Comparison of ENCODE assay signal across 18 cellular contexts in the genomic region with DNA sequence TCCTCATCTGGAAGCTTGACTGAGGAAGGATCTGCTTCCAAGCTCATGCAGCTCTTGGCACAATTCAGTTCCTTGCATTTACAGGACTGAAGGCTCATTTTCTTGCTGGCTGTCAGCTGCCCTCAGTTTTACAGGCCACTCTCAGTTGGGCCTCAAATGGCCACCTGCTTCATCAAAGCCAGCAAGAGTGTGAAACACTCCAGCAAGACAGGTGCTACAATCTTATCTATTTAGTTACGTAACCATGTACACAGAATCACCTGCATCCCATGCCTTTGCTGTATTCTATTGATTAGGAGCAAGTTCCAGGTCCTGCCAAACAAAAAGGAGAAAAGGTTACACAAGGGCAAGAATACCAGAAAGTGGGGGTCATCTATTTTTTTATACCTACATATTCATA. TPM values are rescaled to one million over a fixed set of nuclear protein-coding genes. Genes with fewer than 3 reads are reported as not detected.
A peak's percentile ranks its signal among the peaks of the same experiment; 100 is the strongest.
DNase-seq lines count a peak whose midpoint lies in the region; ATAC-seq and TF ChIP-seq lines count a peak whose summit lies in the region.
"Had no signal": no experiment of that assay in that cellular context is flagged by ENCODE, and none has a peak within 500 bp of the region (broad histone marks: within the 10 kb centered on the region; RNA-seq: fewer than 3 reads in every experiment).

No MANE protein-coding gene starts in this region.

- DNase-seq in Caco-2 (peak; percentile 67 to 68), WTC11 (ENCODE audit: low spot score) (no peak), progenitor cell of endocrine pancreas (ENCODE audit: low spot score, unreplicated experiment) (no peak), HFFc6 (no peak), coronary artery (ENCODE audit: low spot score) (no peak)
- DNase-seq in activated naive CD4-positive, alpha-beta T cell treated with anti-CD3 and anti-CD28 coated beads, Interleukin-2, amount 50 U/mL, for 16 hours: no peak
- DNase-seq: ACHN; Calu3; CD4-positive, CD25-positive, alpha-beta regulatory T cell; DMS 273 treated with DMSO at 0.1 percent for 48 hours; DMS79 treated with DMSO at 0.1 percent for 48 hours; EL; GOT3; H9 had no signal

- CTCF ChIA-PET in Caco-2 (lab: Charles Lee) (interaction anchor here (1.2 to 1.6 kb wide), 2 partner anchors 13 to 97 kb away, joined by 4 to 5 read pairs; no protein-coding TSS in a partner anchor), WTC11 (lab: Charles Lee) (interaction anchor here (6.1 kb wide), 1 partner anchor 12 kb away, joined by 42 read pairs; no protein-coding TSS in a partner anchor)

- H3K4me1 ChIP-seq in Caco-2 (peaks cover 57% of the 10 kb centered on the region), liver (ENCODE audit: control insufficient read depth in 4 of 4, insufficient read depth in 4 of 4, low read length in 3 of 4) (peaks cover 17 to 48% (median 45%) of the 10 kb centered on the region in 4 donors)

- H3K9ac ChIP-seq in liver (ENCODE audit: low read depth in 1 of 2, low read length in 2 of 2): no peak overlapping the region
- H3K9ac ChIP-seq: BLaER1 treated with 17β-estradiol and CSF1 and Interleukin-3, amounts not matched to agents 10 nM and 100 nM had no signal

- H3K27me3 Mint-ChIP-seq in Caco-2 (ENCODE audit: insufficient read depth, unreplicated experiment) (peaks cover 3% of the 10 kb centered on the region), WTC11 (ENCODE audit: low read depth) (peaks cover 78% of the 10 kb centered on the region), progenitor cell of endocrine pancreas (peaks cover 34% of the 10 kb centered on the region), HFFc6 (ENCODE audit: insufficient read depth) (peaks cover 18% of the 10 kb centered on the region)

- H3K4me1 Mint-ChIP-seq in Caco-2 (ENCODE audit: low read depth, unreplicated experiment) (peaks cover 32% of the 10 kb centered on the region), WTC11 (peaks cover 11% of the 10 kb centered on the region), progenitor cell of endocrine pancreas (ENCODE audit: low read depth) (peaks cover 22% of the 10 kb centered on the region), HFFc6 (ENCODE audit: low read depth) (peaks cover 12% of the 10 kb centered on the region; the same call in 1 of the 2 replicates)
- H3K4me1 Mint-ChIP-seq: CD4-positive, CD25-positive, alpha-beta regulatory T cell had no signal

- intact Hi-C loops in Caco-2 (cut with micrococcal nuclease; ENCODE audit: unreplicated experiment): no loop called here

- H3K9me3 ChIP-seq in Caco-2 (0 out of 2 replicates have a peak, but pooled peaks cover 4% of the 10 kb centered on the region), liver (ENCODE audit: control insufficient read depth in 4 of 4, low read length in 3 of 4) (peaks cover 0 to 3% (median 0%) of the 10 kb centered on the region in 4 donors)

- 38% methylated on average over 1 of the region's 1 CpG for WGBS in liver

- H3K4me3 ChIP-seq in Caco-2 (ENCODE audit: low read depth, low read length) (no peak overlapping the region), liver (ENCODE audit: low read depth in 1 of 3, low read length in 3 of 3) (no peak overlapping the region), coronary artery (no peak overlapping the region)
- H3K4me3 ChIP-seq: BLaER1 treated with 17β-estradiol and CSF1 and Interleukin-3, amounts not matched to agents 10 nM and 100 nM had no signal

- no peak for TF ChIP-seq CTCF in Caco-2 (IDR thresholded peaks at IDR 0.05; ENCODE audit: insufficient read depth in 1 of 2, low read depth in 1 of 2, low read length in 1 of 2, severe bottlenecking in 1 of 2, unreplicated experiment in 1 of 2)
- TF ChIP-seq CTCF in WTC11 (IDR thresholded peaks at IDR 0.05): no peak
- no peak for TF ChIP-seq CTCF in liver (IDR thresholded peaks at IDR 0.05; ENCODE audit: low read depth, low read length, missing input control)
- TF ChIP-seq CTCF in progenitor cell of endocrine pancreas (IDR thresholded peaks at IDR 0.05; ENCODE audit: unreplicated experiment): no peak
- TF ChIP-seq CTCF in HFFc6 (IDR thresholded peaks at IDR 0.05): no peak
- no peak for TF ChIP-seq CTCF in coronary artery (IDR thresholded peaks at IDR 0.05)

- H3K27ac Mint-ChIP-seq in Caco-2 (ENCODE audit: unreplicated experiment) (peak overlapping the region; percentile 27), WTC11 (no peak overlapping the region), progenitor cell of endocrine pancreas (peak overlapping the region; percentile 19), HFFc6 (no peak overlapping the region)
- H3K27ac Mint-ChIP-seq: CD4-positive, CD25-positive, alpha-beta regulatory T cell; H9 had no signal

- no peaks in the 10 kb centered on the region for H3K27me3 ChIP-seq in Caco-2 (replicated peaks; ENCODE audit: control insufficient read depth, insufficient read depth, low read length)
- H3K27me3 ChIP-seq in liver (ENCODE audit: control insufficient read depth in 4 of 4, insufficient read depth in 4 of 4, low read length in 3 of 4): no peaks in the 10 kb centered on the region

- BruUV-seq in Caco-2 (replicated peaks; lab: Mats Ljungman, UMichigan): no TSS peak

- TF ChIP-seq RAD21 in liver (IDR thresholded peaks at IDR 0.05): peak in 1 of 2 donors; percentile 19

- peaks cover 6% of the 10 kb centered on the region for H3K9me3 Mint-ChIP-seq in Caco-2 (ENCODE audit: unreplicated experiment)
- peaks cover 10% of the 10 kb centered on the region for H3K9me3 Mint-ChIP-seq in WTC11
- H3K9me3 Mint-ChIP-seq in progenitor cell of endocrine pancreas (ENCODE audit: low read depth): peaks cover 3% of the 10 kb centered on the region
- no peaks in the 10 kb centered on the region for H3K9me3 Mint-ChIP-seq in HFFc6

- ATAC-seq in WTC11: no peak

- no peaks in the 10 kb centered on the region for H3K36me3 ChIP-seq in Caco-2 (ENCODE audit: control insufficient read depth, insufficient read depth, low read length)
- no peaks in the 10 kb centered on the region for H3K36me3 ChIP-seq in liver (ENCODE audit: control insufficient read depth in 4 of 4, insufficient read depth in 3 of 4, low read depth in 1 of 4, low read length in 3 of 4)
- H3K36me3 ChIP-seq: BLaER1 treated with 17β-estradiol and CSF1 and Interleukin-3, amounts not matched to agents 10 nM and 100 nM had no signal

- no peaks in the 10 kb centered on the region for H3K36me3 Mint-ChIP-seq in Caco-2 (ENCODE audit: insufficient read depth, unreplicated experiment)
- peaks cover 3% of the 10 kb centered on the region; the same call in 1 of the 2 replicates for H3K36me3 Mint-ChIP-seq in WTC11
- H3K36me3 Mint-ChIP-seq in progenitor cell of endocrine pancreas (ENCODE audit: insufficient read depth): no peaks in the 10 kb centered on the region
- no peaks in the 10 kb centered on the region for H3K36me3 Mint-ChIP-seq in HFFc6 (ENCODE audit: low read depth)
- H3K36me3 Mint-ChIP-seq: CD4-positive, CD25-positive, alpha-beta regulatory T cell had no signal

- H3K27ac ChIP-seq in liver (ENCODE audit: low read depth in 1 of 2, low read length in 2 of 2) (peak overlapping the region in 1 of 2 donors; percentile 8), coronary artery (no peak overlapping the region)
- H3K27ac ChIP-seq: BLaER1 treated with 17β-estradiol and CSF1 and Interleukin-3, amounts not matched to agents 10 nM and 100 nM had no signal

- POLR2A ChIA-PET in Caco-2 (lab: Charles Lee) (no interaction called here), WTC11 (lab: Charles Lee) (no interaction called here)

- H3K4me3 Mint-ChIP-seq in Caco-2 (ENCODE audit: unreplicated experiment): no peak overlapping the region
- H3K4me3 Mint-ChIP-seq in WTC11: no peak overlapping the region
- H3K4me3 Mint-ChIP-seq in progenitor cell of endocrine pancreas (ENCODE audit: low read depth): no peak overlapping the region
- H3K4me3 Mint-ChIP-seq in HFFc6: no peak overlapping the region
- H3K4me3 Mint-ChIP-seq: CD4-positive, CD25-positive, alpha-beta regulatory T cell; H9 had no signal

TF ChIP-seq in WTC11, 78 proteins besides CTCF, POLR2A, EP300 and RAD21 (continues in another document):
- TF ChIP-seq TEAD1 (CRISPR knock-in tag; IDR thresholded peaks at IDR 0.05): no peak
- peak; percentile 28; the same call in 1 of the 2 replicates for TF ChIP-seq GABPB1 (CRISPR knock-in tag; IDR thresholded peaks at IDR 0.05)
- TF ChIP-seq, protein P1, sequence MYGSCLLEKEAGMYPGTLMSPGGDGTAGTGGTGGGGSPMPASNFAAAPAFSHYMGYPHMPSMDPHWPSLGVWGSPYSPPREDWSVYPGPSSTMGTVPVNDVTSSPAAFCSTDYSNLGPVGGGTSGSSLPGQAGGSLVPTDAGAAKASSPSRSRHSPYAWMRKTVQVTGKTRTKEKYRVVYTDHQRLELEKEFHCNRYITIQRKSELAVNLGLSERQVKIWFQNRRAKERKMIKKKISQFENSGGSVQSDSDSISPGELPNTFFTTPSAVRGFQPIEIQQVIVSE (CRISPR knock-in tag; IDR thresholded peaks at IDR 0.05; ENCODE audit: borderline replicate concordance): no peak
- no peak for TF ChIP-seq HMGA2 (CRISPR knock-in tag; IDR thresholded peaks at IDR 0.05)
- TF ChIP-seq, protein P2, sequence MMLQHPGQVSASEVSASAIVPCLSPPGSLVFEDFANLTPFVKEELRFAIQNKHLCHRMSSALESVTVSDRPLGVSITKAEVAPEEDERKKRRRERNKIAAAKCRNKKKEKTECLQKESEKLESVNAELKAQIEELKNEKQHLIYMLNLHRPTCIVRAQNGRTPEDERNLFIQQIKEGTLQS (CRISPR knock-in tag; conservative IDR thresholded peaks at IDR 0.05): no peak
- TF ChIP-seq PRRX2 (CRISPR knock-in tag; IDR thresholded peaks at IDR 0.05): no peak

TF ChIP-seq in liver, 16 proteins besides CTCF, POLR2A, EP300 and RAD21 (continues in another document):
- TF ChIP-seq HNF4G (IDR thresholded peaks at IDR 0.05) (peak; percentile 27), HNF4A (conservative IDR thresholded peaks at IDR 0.05) (peak; percentile 88 to 96), YY1 (IDR thresholded peaks at IDR 0.05) (peak; percentile 2)
- TF ChIP-seq, protein P3, sequence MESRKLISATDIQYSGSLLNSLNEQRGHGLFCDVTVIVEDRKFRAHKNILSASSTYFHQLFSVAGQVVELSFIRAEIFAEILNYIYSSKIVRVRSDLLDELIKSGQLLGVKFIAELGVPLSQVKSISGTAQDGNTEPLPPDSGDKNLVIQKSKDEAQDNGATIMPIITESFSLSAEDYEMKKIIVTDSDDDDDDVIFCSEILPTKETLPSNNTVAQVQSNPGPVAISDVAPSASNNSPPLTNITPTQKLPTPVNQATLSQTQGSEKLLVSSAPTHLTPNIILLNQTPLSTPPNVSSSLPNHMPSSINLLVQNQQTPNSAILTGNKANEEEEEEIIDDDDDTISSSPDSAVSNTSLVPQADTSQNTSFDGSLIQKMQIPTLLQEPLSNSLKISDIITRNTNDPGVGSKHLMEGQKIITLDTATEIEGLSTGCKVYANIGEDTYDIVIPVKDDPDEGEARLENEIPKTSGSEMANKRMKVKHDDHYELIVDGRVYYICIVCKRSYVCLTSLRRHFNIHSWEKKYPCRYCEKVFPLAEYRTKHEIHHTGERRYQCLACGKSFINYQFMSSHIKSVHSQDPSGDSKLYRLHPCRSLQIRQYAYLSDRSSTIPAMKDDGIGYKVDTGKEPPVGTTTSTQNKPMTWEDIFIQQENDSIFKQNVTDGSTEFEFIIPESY (IDR thresholded peaks at IDR 0.05): peak; percentile 85

RNA-seq across cellular contexts. Expression of a gene that starts 40.8 kb away (rescaled TPM):
- total RNA-seq in Caco-2 (2022): not detected in 2 replicates
- total RNA-seq in WTC11 (2021): 0.23 to 0.37 TPM (median 0.31 TPM) in 3 replicates
- total RNA-seq in liver: under 1 TPM; 0.08 to 0.19 TPM
- under 1 TPM; 0.14 to 0.15 TPM for polyA plus RNA-seq in liver
- total RNA-seq in progenitor cell of endocrine pancreas: not detected in 2 replicates
- not detected for total RNA-seq in HFFc6 (2021; fragmentation: NEBNext Ultra II Directional; extraction: Animal tissue kit (Norgen Biotek cat#: 25700))
- total RNA-seq: A172; CD4-positive, CD25-positive, alpha-beta regulatory T cell; HT1080 had no signal
- polyA plus RNA-seq: CD4-positive, CD25-positive, alpha-beta regulatory T cell had no signal

Comparison
In these comparisons a context has a peak if more than half of its experiments do, and no peak if none do; other contexts are left out.
1. DNase-seq: peak in Caco-2 (2 of 2); none in WTC11 (single experiment), progenitor cell of endocrine pancreas (single experiment), HFFc6 (single experiment), activated naive CD4-positive, alpha-beta T cell treated with anti-CD3 and anti-CD28 coated beads, Interleukin-2, amount 50 U/mL, for 16 hours (single experiment) and coronary artery (single experiment).
2. H3K27ac Mint-ChIP-seq: peak in Caco-2 (single experiment) and progenitor cell of endocrine pancreas (single experiment); none in WTC11 (single experiment) and HFFc6 (single experiment).